In the genomic region with DNA sequence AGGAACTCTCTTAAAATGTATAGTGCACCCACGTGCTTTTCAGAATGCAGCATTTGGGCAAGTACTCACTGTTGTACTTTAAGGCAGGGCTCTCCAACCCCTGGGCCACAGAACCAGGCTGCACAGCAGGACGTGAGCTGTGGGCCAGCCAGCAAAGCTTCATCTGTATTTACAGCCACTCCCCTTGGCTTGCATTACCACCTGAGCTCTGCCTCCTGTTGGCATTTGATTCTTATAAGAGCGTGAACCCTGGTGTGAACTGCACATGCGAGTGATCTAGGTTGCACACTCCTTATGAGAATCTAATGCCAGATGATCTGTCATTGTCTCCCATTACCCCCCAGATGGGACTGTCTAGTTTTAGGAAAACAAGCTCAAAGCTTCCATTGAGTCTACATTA, we compare ENCODE assay signal across 15 cellular contexts. TPM values are rescaled to one million over a fixed set of nuclear protein-coding genes. Genes with fewer than 3 reads are reported as not detected.
DNase-seq lines count a peak whose midpoint lies in the region; ATAC-seq, FAIRE-seq and TF ChIP-seq lines count a peak whose summit lies in the region.
"Had no signal": no experiment of that assay in that cellular context is flagged by ENCODE, and none has a peak within 500 bp of the region (broad histone marks: within the 10 kb centered on the region; RNA-seq: fewer than 3 reads in every experiment).

No MANE protein-coding gene starts in this region.

- H2BK12ac ChIP-seq in H1 (ENCODE audit: low read depth, low read length): no peak overlapping the region

- peaks cover 12% of the 10 kb centered on the region for H3K79me1 ChIP-seq in H1 (ENCODE audit: low read depth, low read length)

- H4K20me1 ChIP-seq in H1 (replicated peaks in 1 of 2; ENCODE audit: control insufficient read depth in 1 of 2, insufficient read depth in 2 of 2, low read length in 2 of 2): peaks cover 6 to 8% of the 10 kb centered on the region in 2 experiments

- H2AK5ac ChIP-seq in H1 (ENCODE audit: low read depth, low read length): no peak overlapping the region

- no peak for ATAC-seq in HG03442 (IDR thresholded peaks at IDR 0.05; ENCODE audit: unreplicated experiment)

- H4K8ac ChIP-seq in H1 (ENCODE audit: extremely low read depth, insufficient read depth, low read length): no peak overlapping the region

- peak; percentile 13 for DNase-seq in NCI-H748 (lab: John Stamatoyannopoulos, UW; ENCODE audit: unreplicated experiment)
- DNase-seq in NCI-H748 treated with DMSO at 0.1 percent for 48 hours (lab: John Stamatoyannopoulos, UW): no peak
- no peak for DNase-seq in NB4 (ENCODE audit: low read depth)
- DNase-seq in H1 (ENCODE audit: low read depth in 1 of 2, low spot score in 2 of 2): no peak
- no peak for DNase-seq in kidney tubule cell (ENCODE audit: low spot score)
- no peak for DNase-seq in activated gamma-delta T cell (lab: John Stamatoyannopoulos, UW)
- DNase-seq: activated CD4-positive, alpha-beta T cell treated with anti-CD3 and anti-CD28 coated beads for 4 hours; NCI-H524; SJCRH30; stimulated activated CD4-positive, alpha-beta T cell treated with anti-CD3 and anti-CD28 coated beads, Interleukin-12 subunit alpha, Interleukin-12 subunit beta, amount 100 ng/mL, for 4 hours had no signal

- no peak overlapping the region for H3K23ac ChIP-seq in H1 (ENCODE audit: insufficient read length)

- TF ChIP-seq EP300 in H1 (IDR thresholded peaks at IDR 0.05; ENCODE audit: borderline replicate concordance in 1 of 2, low read depth in 2 of 2, low read length in 2 of 2): no peak

- no peak overlapping the region for H3K56ac ChIP-seq in H1 (replicated peaks; ENCODE audit: insufficient read length, low read depth, low read length)

- H2BK20ac ChIP-seq in H1 (ENCODE audit: low read length): no peak overlapping the region

- H3K36me3 ChIP-seq in H1 (ENCODE audit: control insufficient read depth in 2 of 4, insufficient read depth in 4 of 4, low read length in 3 of 4) (peaks cover 0 to 31% (median 11%) of the 10 kb centered on the region in 4 experiments; a peak in 4 of 8 replicates), parathyroid adenoma (ENCODE audit: control insufficient read depth, insufficient read depth, low read length) (no peaks in the 10 kb centered on the region)

- no peak for TF ChIP-seq RAD21 in H1 (IDR thresholded peaks at IDR 0.05 in 1 of 2, conservative IDR thresholded peaks at IDR 0.05 in 1 of 2; ENCODE audit: low read depth in 2 of 2, low read length in 2 of 2)

- no peaks in the 10 kb centered on the region; the same call in 1 of the 2 replicates for H3K23me2 ChIP-seq in H1 (ENCODE audit: low read depth, low read length)

- no peak overlapping the region for H2BK15ac ChIP-seq in H1 (ENCODE audit: low read length)

- POLR2A ChIA-PET in H1 (lab: Charles Lee; ENCODE audit: partially characterized antibody): interaction anchor here (1.0 to 1.6 kb wide), 5 partner anchors 8 to 30 kb away, joined by 3 to 6 read pairs (median 4); no protein-coding TSS in a partner anchor

- H2BK5ac ChIP-seq in H1 (ENCODE audit: low read depth, low read length): no peak overlapping the region

- H3K9me3 ChIP-seq in H1 (ENCODE audit: insufficient read depth in 2 of 2, low read depth in 1 of 2, low read length in 1 of 2) (no peaks in the 10 kb centered on the region), parathyroid adenoma (ENCODE audit: control insufficient read depth, low read length) (no peaks in the 10 kb centered on the region)
- H3K9me3 ChIP-seq: HAP-1, SJCRH30 had no signal

- TF ChIP-seq POLR2A in NB4 (IDR thresholded peaks at IDR 0.05; ENCODE audit: extremely low read depth, insufficient read length) (no peak), H1 (IDR thresholded peaks at IDR 0.05; ENCODE audit: control extremely low read depth in 1 of 2, low read depth in 2 of 2, low read length in 2 of 2) (no peak)

- H3K4me2 ChIP-seq in H1 (ENCODE audit: insufficient read depth in 1 of 2, low read depth in 2 of 2, low read length in 2 of 2) (no peak overlapping the region), parathyroid adenoma (ENCODE audit: low read length) (peak overlapping the region; percentile 22)

- no peak overlapping the region for H4K5ac ChIP-seq in H1 (ENCODE audit: insufficient read length, low read depth, low read length)

- H2BK120ac ChIP-seq in H1 (replicated peaks; ENCODE audit: low read depth, low read length): no peak overlapping the region

- CTCF ChIA-PET in H1 (lab: Charles Lee; ENCODE audit: partially characterized antibody): interaction anchor here (0.6 to 1.0 kb wide), 2 partner anchors 67 to 109 kb away, joined by 3 to 4 read pairs; no protein-coding TSS in a partner anchor

- H3K4ac ChIP-seq in H1 (replicated peaks; ENCODE audit: insufficient read length, low read depth, low read length): no peak overlapping the region

- H3K79me2 ChIP-seq in H1 (ENCODE audit: control insufficient read depth in 1 of 2, insufficient read depth in 2 of 2, low read length in 2 of 2) (peaks cover 31 to 83% of the 10 kb centered on the region in 2 experiments), parathyroid adenoma (peaks cover 29% of the 10 kb centered on the region)

- WGBS in H1 (ENCODE audit: extremely low coverage in 1 of 2, insufficient coverage in 1 of 2, insufficient read length in 1 of 2, insufficient replicate concordance in 2 of 2, low coverage in 1 of 2, low lambda C conversion rate in 2 of 2, missing lambda C conversion rate in 1 of 2), 2 experiments: 90% methylated on average over 4 of the region's 4 CpGs; no CpG with 5 or more reads in 1 of the 2 experiments

- H3K27ac ChIP-seq in H1 (ENCODE audit: low read depth, low read length) (no peak overlapping the region), parathyroid adenoma (no peak overlapping the region)
- H3K27ac ChIP-seq: epithelial cell of prostate, SJCRH30 had no signal

- H3K4me3 ChIP-seq in NB4 (ENCODE audit: low read depth, low read length) (peak overlapping the region; percentile 32), H1 (ENCODE audit: extremely low read depth in 1 of 4, insufficient read depth in 2 of 4, low read depth in 3 of 4, low read length in 4 of 4) (no peak overlapping the region), parathyroid adenoma (ENCODE audit: low read depth, low read length) (no peak overlapping the region)
- H3K4me3 ChIP-seq: HAP-1, SJCRH30 had no signal

- no peak overlapping the region for H4K91ac ChIP-seq in H1 (replicated peaks; ENCODE audit: insufficient read length, low read length)

- H3K14ac ChIP-seq in H1 (ENCODE audit: insufficient read length): no peak overlapping the region

- no peak for TF ChIP-seq CTCF in NB4 (IDR thresholded peaks at IDR 0.05; ENCODE audit: low read depth, low read length)
- TF ChIP-seq CTCF in H1 (IDR thresholded peaks at IDR 0.05; ENCODE audit: control extremely low read depth in 1 of 3, insufficient read depth in 1 of 3, low read depth in 1 of 3, low read length in 3 of 3): no peak
- no peak for TF ChIP-seq CTCF in parathyroid adenoma (IDR thresholded peaks at IDR 0.05)

- H2AFZ ChIP-seq in H1 (ENCODE audit: low read length) (no peak overlapping the region), parathyroid adenoma (no peak overlapping the region)

- H3K27me3 ChIP-seq in H1 (replicated peaks in 1 of 4; ENCODE audit: control insufficient read depth in 3 of 4, extremely low read depth in 1 of 4, insufficient read depth in 3 of 4, low read length in 3 of 4) (no peaks in the 10 kb centered on the region), parathyroid adenoma (ENCODE audit: control insufficient read depth, insufficient read depth, low read length) (no peaks in the 10 kb centered on the region)
- H3K27me3 ChIP-seq: SJCRH30 had no signal

- H3K18ac ChIP-seq in H1 (ENCODE audit: extremely low read depth, low read length): no peak overlapping the region

- no peak for FAIRE-seq in H1 (lab: Jason Lieb, UNC)
- FAIRE-seq: astrocyte had no signal

- H3K4me1 ChIP-seq in H1 (replicated peaks in 1 of 4; ENCODE audit: control insufficient read depth in 3 of 4, insufficient read depth in 4 of 4, low read length in 3 of 4) (peaks cover 0 to 6% (median 3%) of the 10 kb centered on the region in 4 experiments; a peak in 4 of 7 replicates), parathyroid adenoma (peaks cover 6% of the 10 kb centered on the region)

- H3K9ac ChIP-seq in H1 (replicated peaks in 1 of 4; ENCODE audit: extremely low read depth in 1 of 4, low read depth in 3 of 4, low read length in 3 of 4) (no peak overlapping the region), parathyroid adenoma (no peak overlapping the region)

TF ChIP-seq in H1, 55 proteins besides CTCF, POLR2A, EP300 and RAD21:
- TF ChIP-seq POLR2AphosphoS5 (IDR thresholded peaks at IDR 0.05; ENCODE audit: low read depth, low read length) (peak; percentile 34; the same call in 1 of the 2 replicates), TCF12 (IDR thresholded peaks at IDR 0.05; ENCODE audit: low read depth, low read length) (no peak)

RNA-seq across cellular contexts. Expression of a gene that starts 3.0 kb away (rescaled TPM):
- 161 and 181 TPM in 2 replicates for total RNA-seq in H1 (2021; fragmentation: NEBNext Ultra II Directional; extraction: Animal tissue kit (Norgen Biotek cat#: 25700))
- 67.4 and 70.7 TPM in 2 replicates for polyA plus RNA-seq in H1 (2011; rRNA removed)
- polyA plus RNA-seq in H1 (2011; cell fraction: cytosol; rRNA removed): 181 TPM
- polyA plus RNA-seq in H1 (2011; cell fraction: nucleus; rRNA removed): 41.0 TPM
- polyA plus RNA-seq in H1 (2012, experiment 1 of 2): 228 to 336 TPM (median 257 TPM) in 4 replicates
- polyA plus RNA-seq in H1 (2012, experiment 2 of 2): 25.3 TPM
- 125 TPM for polyA plus RNA-seq in H1 (2013, experiment 1 of 2)
- 113 TPM for polyA plus RNA-seq in H1 (2013, experiment 2 of 2)
- polyA minus RNA-seq in H1 (2011; rRNA and poly(A)+ RNA removed): 35.3 and 53.0 TPM in 2 replicates
- 128 TPM for polyA minus RNA-seq in H1 (2011; cell fraction: cytosol; rRNA and poly(A)+ RNA removed)
- polyA minus RNA-seq in H1 (2011; cell fraction: nucleus; rRNA and poly(A)+ RNA removed): 70.9 TPM
